In genomic region chrX:110414679-110415439, GRCh38 we compare ENCODE assay signal across 2 cellular contexts.
TF ChIP-seq lines count a peak whose summit lies in the region.

No MANE protein-coding gene starts in this region.

TF ChIP-seq in SK-N-SH, 30 proteins besides CTCF, POLR2A, EP300 and RAD21 (continued from another document):
- TF ChIP-seq RFX5 (IDR thresholded peaks at IDR 0.05; ENCODE audit: low read length), result no peak
- no peak for TF ChIP-seq MXI1 (IDR thresholded peaks at IDR 0.05; ENCODE audit: low read depth, low read length)
- TF ChIP-seq SIN3A (IDR thresholded peaks at IDR 0.05; ENCODE audit: borderline replicate concordance, low read depth, low read length), result no peak
- no peak for TF ChIP-seq MAX (IDR thresholded peaks at IDR 0.05; ENCODE audit: low read depth)
- no peak for TF ChIP-seq SMC3 (IDR thresholded peaks at IDR 0.05; ENCODE audit: low read depth, low read length)
- TF ChIP-seq TEAD4 (IDR thresholded peaks at IDR 0.05; ENCODE audit: borderline replicate concordance, insufficient read depth), result no peak
- no peak for TF ChIP-seq PBX3 (IDR thresholded peaks at IDR 0.05)

TF ChIP-seq in SK-N-SH treated with all-trans-retinoic acid at 6 μM for 48 hours, 23 proteins besides CTCF, POLR2A, EP300 and RAD21 (continued from another document):
- TF ChIP-seq CSRNP3 (CRISPR knock-in tag; IDR thresholded peaks at IDR 0.05) (no peak), GLIS3 (CRISPR knock-in tag; IDR thresholded peaks at IDR 0.05) (no peak), CSDC2 (CRISPR knock-in tag; IDR thresholded peaks at IDR 0.05) (no peak), ZNF8 (CRISPR knock-in tag; IDR thresholded peaks at IDR 0.05) (no peak), POU6F1 (CRISPR knock-in tag; IDR thresholded peaks at IDR 0.05; ENCODE audit: borderline replicate concordance, low read depth) (no peak), ZFP3 (CRISPR knock-in tag; IDR thresholded peaks at IDR 0.05) (no peak), ARNTL (CRISPR knock-in tag; IDR thresholded peaks at IDR 0.05; ENCODE audit: borderline replicate concordance, low read depth) (no peak), TCF4 (CRISPR knock-in tag; IDR thresholded peaks at IDR 0.05; ENCODE audit: borderline replicate concordance) (no peak)
